ENCODE assay signal across 8 cellular contexts in genomic region chr10:70672993-70673928, GRCh38. TPM values are rescaled to one million over a fixed set of nuclear protein-coding genes. Genes with fewer than 3 reads are reported as not detected.
A peak's percentile ranks its signal among the peaks of the same experiment; 100 is the strongest.
DNase-seq lines count a peak whose midpoint lies in the region; ATAC-seq and TF ChIP-seq lines count a peak whose summit lies in the region.

No MANE protein-coding gene starts in this region.

- H3K4me3 ChIP-seq in WI38 (ENCODE audit: low read depth, low read length) (peak overlapping the region; percentile 56), heart left ventricle (peak overlapping the region; percentile 10 to 57 (median 49)), smooth muscle cell (peak overlapping the region; percentile 51)

- intact Hi-C loops in heart left ventricle (cut with DNase I), result loop anchor here in 8 of 10 donors (5.0 to 10.0 kb wide), 7 partner anchors 69 to 228 kb away; partner anchors contain the start of gene NODAL (in 1 of the 8)

- 44 to 54% (median 52%) methylated on average over 14 to 15 of the region's 15 CpGs for WGBS in heart left ventricle, 4 donors
- WGBS in smooth muscle cell (ENCODE audit: low lambda C conversion rate), result 37% methylated on average over 13 of the region's 15 CpGs

- ATAC-seq in heart left ventricle (peak in 3 of 4 donors; percentile 67 to 76 (median 73)), GM19351 (IDR thresholded peaks at IDR 0.05; ENCODE audit: unreplicated experiment) (no peak), HG03571 (IDR thresholded peaks at IDR 0.05; ENCODE audit: unreplicated experiment) (no peak)

- H3K4me1 ChIP-seq in heart left ventricle, result peaks cover 0 to 34% (median 17%) of the 10 kb centered on the region in 12 donors
- H3K4me1 ChIP-seq in smooth muscle cell (ENCODE audit: low read depth), result peaks cover 4% of the 10 kb centered on the region

- peaks cover 0 to 3% (median 0%) of the 10 kb centered on the region in 12 donors for H3K9me3 ChIP-seq in heart left ventricle
- H3K9me3 ChIP-seq in smooth muscle cell (replicated peaks; ENCODE audit: low read depth), result no peaks in the 10 kb centered on the region

- H3K27me3 ChIP-seq in heart left ventricle (peaks cover 0 to 23% (median 0%) of the 10 kb centered on the region in 9 donors), smooth muscle cell (ENCODE audit: low read depth) (no peaks in the 10 kb centered on the region)

- peak overlapping the region; percentile 95 for H3K4me2 ChIP-seq in smooth muscle cell

- H3K36me3 ChIP-seq in heart left ventricle (no peaks in the 10 kb centered on the region), smooth muscle cell (ENCODE audit: low read depth) (no peaks in the 10 kb centered on the region)

- H3K27ac ChIP-seq in heart left ventricle, result peak overlapping the region in 4 of 12 donors; percentile 18 to 71 (median 36)
- peak overlapping the region; percentile 82 for H3K27ac ChIP-seq in smooth muscle cell (ENCODE audit: low read depth)

- DNase-seq in HCEC 1CT (peak; percentile 87), heart left ventricle (peak; percentile 41 to 80 (median 63)), smooth muscle cell (lab: John Stamatoyannopoulos, UW; ENCODE audit: unreplicated experiment) (no peak), SHP77 (lab: John Stamatoyannopoulos, UW) (no peak), COR-L47 (lab: John Stamatoyannopoulos, UW) (no peak)

- TF ChIP-seq CTCF in WI38 (IDR thresholded peaks at IDR 0.05; ENCODE audit: low read depth, low read length), result no peak
- TF ChIP-seq CTCF in heart left ventricle (IDR thresholded peaks at IDR 0.05), result no peak
- TF ChIP-seq CTCF in smooth muscle cell (IDR thresholded peaks at IDR 0.05; ENCODE audit: borderline replicate concordance, insufficient read depth, poor library complexity, severe bottlenecking), result no peak

- no peaks in the 10 kb centered on the region for H3K79me2 ChIP-seq in smooth muscle cell (ENCODE audit: low read depth)

- no peak for TF ChIP-seq POLR2A in heart left ventricle (IDR thresholded peaks at IDR 0.05)

- no peak overlapping the region for H2AFZ ChIP-seq in smooth muscle cell (ENCODE audit: low read depth)

- peaks cover 7% of the 10 kb centered on the region for H3F3A ChIP-seq in smooth muscle cell (ENCODE audit: low read depth)

- H4K20me1 ChIP-seq in smooth muscle cell (ENCODE audit: low read depth), result no peaks in the 10 kb centered on the region

- H3K9ac ChIP-seq in smooth muscle cell (ENCODE audit: low read depth), result peak overlapping the region; percentile 64

RNA-seq across cellular contexts. Expression of gene ADAMTS14, which starts 1.0 kb away (rescaled TPM):
- total RNA-seq in heart left ventricle (1 to 10 TPM in 2 of 9 donors, under 1 TPM in 6, not detected in 1; 0.16 to 3.8 (median 0.47) TPM), smooth muscle cell (5.5 and 6.3 TPM in 2 replicates)
- polyA plus RNA-seq in heart left ventricle (under 1 TPM; 0.11 to 0.30 TPM), smooth muscle cell (10.1 and 12.0 TPM in 2 replicates)

Comparison
In these comparisons a context has a peak if more than half of its experiments do, and no peak if none do; other contexts are left out.
1. DNase-seq: peak in HCEC 1CT (single experiment) and heart left ventricle (5 of 5); none in smooth muscle cell (single experiment), SHP77 (0 of 2) and COR-L47 (single experiment).
2. ATAC-seq: peak in heart left ventricle (3 of 4); none in GM19351 (single experiment) and HG03571 (single experiment).
3. Peak in every context shown above with its lines, with median percentiles within 50 percentile points of each other: H3K4me3 ChIP-seq.